In genomic region chr11:78408619-78409018, GRCh38 we compare ENCODE assay signal across 28 cellular contexts.
"Had no signal": no experiment of that assay in that cellular context is flagged by ENCODE, and none has a peak within 500 bp of the region (broad histone marks: within the 10 kb centered on the region; RNA-seq: fewer than 3 reads in every experiment).

No MANE protein-coding gene starts in this region.

- H3K36me3 ChIP-seq: brain microvascular endothelial cell, gastroesophageal sphincter had no signal

- H3K4me1 ChIP-seq: esophagus squamous epithelium had no signal

- H3K4me1 Mint-ChIP-seq: activated T-helper 17 cell treated with anti-CD3 and anti-CD28 coated beads, Interleukin-2, amount 50 U/mL, for 72 hours; central memory CD8-positive, alpha-beta T cell; WTC11 had no signal

- H3K27ac Mint-ChIP-seq: activated CD8-positive, alpha-beta T cell treated with anti-CD3 and anti-CD28 coated beads for 36 hours; activated naive CD8-positive, alpha-beta T cell; activated T-helper 17 cell treated with anti-CD3 and anti-CD28 coated beads, Interleukin-2, amount 50 U/mL, for 72 hours; effector memory CD8-positive, alpha-beta T cell; WTC11 had no signal

- H3K27me3 Mint-ChIP-seq: activated CD8-positive, alpha-beta T cell treated with anti-CD3 and anti-CD28 coated beads for 36 hours; activated naive CD8-positive, alpha-beta T cell; activated T-helper 17 cell treated with anti-CD3 and anti-CD28 coated beads, Interleukin-2, amount 50 U/mL, for 72 hours had no signal

- H3K4me3 Mint-ChIP-seq: activated CD8-positive, alpha-beta T cell treated with anti-CD3 and anti-CD28 coated beads for 36 hours; activated naive CD8-positive, alpha-beta T cell; activated T-cell treated with anti-CD3 and anti-CD28 coated beads, Interleukin-2, amount 50 U/mL, for 4 hours; activated T-helper 17 cell treated with anti-CD3 and anti-CD28 coated beads, Interleukin-2, amount 50 U/mL, for 72 hours; central memory CD8-positive, alpha-beta T cell; effector memory CD8-positive, alpha-beta T cell; WTC11 had no signal

- H3K9me3 Mint-ChIP-seq: activated T-cell treated with anti-CD3 and anti-CD28 coated beads, Interleukin-2, amount 50 U/mL, for 4 hours; activated T-helper 17 cell treated with anti-CD3 and anti-CD28 coated beads, Interleukin-2, amount 50 U/mL, for 72 hours; central memory CD8-positive, alpha-beta T cell; effector memory CD8-positive, alpha-beta T cell had no signal

- H3K27ac ChIP-seq: brain microvascular endothelial cell, coronary artery, epithelial cell of prostate, esophagus squamous epithelium, gastroesophageal sphincter, VCaP had no signal

- ATAC-seq: activated CD8-positive, alpha-beta T cell treated with anti-CD3 and anti-CD28 coated beads for 36 hours; activated T-cell treated with anti-CD3 and anti-CD28 coated beads, Interleukin-2, amount 50 U/mL, for 4 hours; activated T-helper 17 cell treated with anti-CD3 and anti-CD28 coated beads, Interleukin-2, amount 50 U/mL, for 72 hours; effector memory CD8-positive, alpha-beta T cell; gastroesophageal sphincter; WTC11 had no signal

- H3K27me3 ChIP-seq: brain microvascular endothelial cell, esophagus squamous epithelium, gastroesophageal sphincter had no signal

- DNase-seq: activated CD4-positive, alpha-beta T cell treated with anti-CD3 and anti-CD28 coated beads for 48 hours; activated CD4-positive, alpha-beta T cell treated with anti-CD3 and anti-CD28 coated beads, Interleukin-2, amount 50 U/mL, for 1 hour; activated CD4-positive, alpha-beta T cell treated with anti-CD3 and anti-CD28 coated beads, Interleukin-2, amount 50 U/mL, for 48 hours; activated CD8-positive, alpha-beta memory T cell treated with anti-CD3 and anti-CD28 coated beads for 24 hours; activated CD8-positive, alpha-beta T cell treated with anti-CD3 and anti-CD28 coated beads for 36 hours; activated effector memory CD4-positive, alpha-beta T cell treated with Interleukin-2 at 50 U/mL for 16 hours; activated gamma-delta T cell treated with Interleukin-2 at 50 U/mL for 16 hours; activated naive CD4-positive, alpha-beta T cell treated with anti-CD3 and anti-CD28 coated beads, Interleukin-2, amount 50 U/mL, for 16 hours; activated naive CD4-positive, alpha-beta T cell treated with Interleukin-2 at 50 U/mL for 16 hours; activated T-cell treated with anti-CD3 and anti-CD28 coated beads, Interleukin-2, amount 50 U/mL, for 4 hours; amniotic stem cell; anterior cingulate cortex; brain microvascular endothelial cell; dermis blood vessel endothelial cell; effector CD4-positive, alpha-beta T cell; effector memory CD8-positive, alpha-beta T cell; esophagus squamous epithelium; foreskin melanocyte; head of caudate nucleus; T-helper 2 cell had no signal

- H3K4me3 ChIP-seq: coronary artery, esophagus squamous epithelium, gastroesophageal sphincter had no signal
